ENCODE assay signal across 21 cellular contexts in the genomic region with DNA sequence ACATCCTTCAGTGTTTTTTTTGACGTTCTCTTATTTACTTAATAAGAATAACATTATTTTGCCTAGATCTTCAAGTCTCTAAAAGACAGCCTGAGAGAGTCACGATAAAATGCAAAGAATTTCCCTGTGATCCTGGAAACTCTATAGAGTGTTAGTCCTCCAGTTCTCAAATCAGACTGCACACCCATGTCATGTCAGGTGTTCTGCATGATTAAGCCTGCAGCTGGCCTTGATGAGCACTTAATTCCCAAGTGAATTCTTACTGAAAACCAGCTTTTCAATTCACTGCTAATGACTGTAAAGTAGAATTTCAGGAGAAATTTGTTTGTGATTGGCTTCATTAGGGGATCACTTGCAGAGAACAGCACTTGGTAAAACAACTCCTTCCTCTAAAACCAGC. TPM values are rescaled to one million over a fixed set of nuclear protein-coding genes. Genes with fewer than 3 reads are reported as not detected.
DNase-seq lines count a peak whose midpoint lies in the region; ATAC-seq and TF ChIP-seq lines count a peak whose summit lies in the region.
"Had no signal": no experiment of that assay in that cellular context is flagged by ENCODE, and none has a peak within 500 bp of the region (broad histone marks: within the 10 kb centered on the region; RNA-seq: fewer than 3 reads in every experiment).

No MANE protein-coding gene starts in this region.

- H3K9me2 ChIP-seq in Karpas-422 (replicated peaks; ENCODE audit: insufficient read depth, low read length) = no peaks in the 10 kb centered on the region

- peak; percentile 31 for ATAC-seq in HG02610 (IDR thresholded peaks at IDR 0.05; ENCODE audit: unreplicated experiment)

- H3K9ac ChIP-seq in Karpas-422 (ENCODE audit: low read length) = no peak overlapping the region
- H3K9ac ChIP-seq: parathyroid adenoma had no signal

- H4K20me1 ChIP-seq in Karpas-422 (ENCODE audit: insufficient read depth, low read depth, low read length) = no peaks in the 10 kb centered on the region

- H3K36me3 ChIP-seq in Karpas-422 (ENCODE audit: insufficient read depth, low read length) = no peaks in the 10 kb centered on the region
- H3K36me3 ChIP-seq: WERI-Rb-1 had no signal

- TF ChIP-seq CTCF in retinal pigment epithelial cell (conservative IDR thresholded peaks at IDR 0.05; ENCODE audit: low read depth, low read length) = no peak

- no peaks in the 10 kb centered on the region for H3K79me2 ChIP-seq in Karpas-422 (ENCODE audit: low read length)
- H3K79me2 ChIP-seq: parathyroid adenoma had no signal

- no peaks in the 10 kb centered on the region for H3K27me3 ChIP-seq in Karpas-422 (ENCODE audit: low read length)

- peak; percentile 21 for DNase-seq in NCI-H1694 treated with DMSO at 0.1 percent for 48 hours (lab: John Stamatoyannopoulos, UW)
- no peak for DNase-seq in NCI-H1694 (lab: John Stamatoyannopoulos, UW)
- DNase-seq in Karpas-422 = peak; percentile 86
- DNase-seq in retinal pigment epithelial cell (ENCODE audit: low read depth) = peak; percentile 87
- DNase-seq in NCI-H1092 treated with DMSO at 0.1 percent for 48 hours (lab: John Stamatoyannopoulos, UW) = no peak
- no peak for DNase-seq in NOMO-1 treated with dmso at 0.1 percent for 144 hours (lab: John Stamatoyannopoulos, UW; ENCODE audit: unreplicated experiment)
- DNase-seq in activated naive CD4-positive, alpha-beta T cell treated with Interleukin-2 at 50 U/mL for 16 hours = no peak
- DNase-seq: activated CD8-positive, alpha-beta memory T cell treated with anti-CD3 and anti-CD28 coated beads for 24 hours; aorta; NCI-H2029 treated with DMSO at 0.1 percent for 48 hours; small intestine; WERI-Rb-1 had no signal

- H2AFZ ChIP-seq in Karpas-422 (ENCODE audit: low read length) = no peak overlapping the region
- H2AFZ ChIP-seq: parathyroid adenoma had no signal

- H3K4me1 ChIP-seq in Karpas-422 (ENCODE audit: low read length) = peaks cover 47% of the 10 kb centered on the region
- H3K4me1 ChIP-seq: parathyroid adenoma had no signal

- H3K4me3 ChIP-seq in Karpas-422 (ENCODE audit: low read length) (peak overlapping the region; percentile 15; the same call in 1 of the 2 replicates), retinal pigment epithelial cell (ENCODE audit: low read length) (no peak overlapping the region)

- peak overlapping the region; percentile 44; the same call in 1 of the 2 replicates for H3K27ac ChIP-seq in Karpas-422 (ENCODE audit: low read length)
- H3K27ac ChIP-seq: parathyroid adenoma, WERI-Rb-1 had no signal

- peak overlapping the region; percentile 54 for H3K4me2 ChIP-seq in Karpas-422 (ENCODE audit: low read depth, low read length, poor library complexity, severe bottlenecking)

- H3K9me3 ChIP-seq in Karpas-422 (ENCODE audit: low read length) = no peaks in the 10 kb centered on the region

RNA-seq across cellular contexts. Expression of a gene that starts 41.9 kb away (rescaled TPM):
- total RNA-seq in Karpas-422 (2014; rRNA removed; shearing (Covaris generic); ENCODE audit: low replicate concordance) = 3.2 and 41.1 TPM in 2 replicates

RNA-seq across cellular contexts. Expression of a gene that starts 41.9 kb away (rescaled TPM):
- 3.6 and 4.6 TPM in 2 replicates for total RNA-seq in Karpas-422 (2014; rRNA removed; shearing (Covaris generic); ENCODE audit: low replicate concordance)

RNA-seq across cellular contexts. Expression of a gene that starts 53.8 kb away (rescaled TPM):
- total RNA-seq in Karpas-422 (2014; rRNA removed; shearing (Covaris generic); ENCODE audit: low replicate concordance) = not detected in 2 replicates
- total RNA-seq: A673, aorta, frontal cortex, LHCN-M2, lower leg skin, myocyte, RPMI7951, ureter had no signal

Comparison
In these comparisons a context has a peak if more than half of its experiments do, and no peak if none do; other contexts are left out.
1. DNase-seq: peak in NCI-H1694 treated with DMSO at 0.1 percent for 48 hours (single experiment), Karpas-422 (single experiment) and retinal pigment epithelial cell (single experiment); none in NCI-H1694 (single experiment), NCI-H1092 treated with DMSO at 0.1 percent for 48 hours (single experiment), NOMO-1 treated with dmso at 0.1 percent for 144 hours (single experiment) and activated naive CD4-positive, alpha-beta T cell treated with Interleukin-2 at 50 U/mL for 16 hours (single experiment).